In genomic region chr18:72672364-72673151, GRCh38 we compare ENCODE assay signal across 9 cellular contexts.
DNase-seq lines count a peak whose midpoint lies in the region; ATAC-seq, FAIRE-seq and TF ChIP-seq lines count a peak whose summit lies in the region.
"Had no signal": no experiment of that assay in that cellular context is flagged by ENCODE, and none has a peak within 500 bp of the region (broad histone marks: within the 10 kb centered on the region; RNA-seq: fewer than 3 reads in every experiment).

No MANE protein-coding gene starts in this region.

- H3K79me2 ChIP-seq in K562 (ENCODE audit: control insufficient read depth, insufficient read depth, low read length) = no peaks in the 10 kb centered on the region

- H3K4me1 Mint-ChIP-seq in T-helper 2 cell treated with Interferon-gamma antibody and Interleukin-4, amounts not matched to agents 5 μg/mL and 100 μg/mL, for 36 hours (ENCODE audit: low read depth) = no peaks in the 10 kb centered on the region
- H3K4me1 Mint-ChIP-seq: naive thymus-derived CD8-positive, alpha-beta T cell had no signal

- POLR2A ChIA-PET in BJ (lab: Charles Lee) = no interaction called here
- POLR2A ChIA-PET in K562 (lab: Yijun Ruan, JAX) = no interaction called here

- no peak overlapping the region for H3K27ac Mint-ChIP-seq in T-helper 2 cell treated with Interferon-gamma antibody and Interleukin-4, amounts not matched to agents 5 μg/mL and 100 μg/mL, for 36 hours
- H3K27ac Mint-ChIP-seq: naive thymus-derived CD8-positive, alpha-beta T cell had no signal

- no peaks in the 10 kb centered on the region for H3K27me3 ChIP-seq in BJ (ENCODE audit: control insufficient read depth, insufficient read depth, low read length)
- no peaks in the 10 kb centered on the region for H3K27me3 ChIP-seq in K562 (ENCODE audit: control insufficient read depth in 2 of 2, insufficient read depth in 2 of 2, low read length in 2 of 2)
- peaks cover 0 to 3% (median 0%) of the 10 kb centered on the region in 4 donors for H3K27me3 ChIP-seq in liver (ENCODE audit: control insufficient read depth in 4 of 4, insufficient read depth in 4 of 4, low read length in 3 of 4)

- DNase-seq in BJ (ENCODE audit: low read depth) (no peak), NCI-H146 treated with DMSO at 0.1 percent for 48 hours (lab: John Stamatoyannopoulos, UW; ENCODE audit: unreplicated experiment) (peak; percentile 43), K562 (ENCODE audit: extremely low read depth in 1 of 4, low spot score in 3 of 4) (peak; percentile 10 to 28 (median 12)), HK-2 (ENCODE audit: unreplicated experiment) (no peak)
- no peak for DNase-seq in T-helper 2 cell treated with Interferon-gamma antibody and Interleukin-4, amounts not matched to agents 5 μg/mL and 100 μg/mL, for 36 hours (ENCODE audit: low spot score)

- no peak for TF ChIP-seq POLR2A in K562 (conservative IDR thresholded peaks at IDR 0.05)

- peak; percentile 63 for ATAC-seq in GM18498 (IDR thresholded peaks at IDR 0.05; ENCODE audit: unreplicated experiment)
- peak; percentile 47 for ATAC-seq in HG02870 (IDR thresholded peaks at IDR 0.05; ENCODE audit: unreplicated experiment)
- ATAC-seq in K562 = no peak
- ATAC-seq: naive thymus-derived CD8-positive, alpha-beta T cell had no signal

- no peak for FAIRE-seq in K562 (lab: Jason Lieb, UNC)

- WGBS in K562 (ENCODE audit: insufficient coverage, low coverage, missing lambda C conversion rate) = 2% methylated on average over 9 of the region's 9 CpGs
- 53% methylated on average over 9 of the region's 9 CpGs for WGBS in liver

- H3K4me3 Mint-ChIP-seq in T-helper 2 cell treated with Interferon-gamma antibody and Interleukin-4, amounts not matched to agents 5 μg/mL and 100 μg/mL, for 36 hours = no peak overlapping the region
- H3K4me3 Mint-ChIP-seq: naive thymus-derived CD8-positive, alpha-beta T cell had no signal

- H3K4me1 ChIP-seq in K562 (replicated peaks in 1 of 2; ENCODE audit: control insufficient read depth in 2 of 2, insufficient read depth in 2 of 2, low read length in 2 of 2) = no peaks in the 10 kb centered on the region
- no peaks in the 10 kb centered on the region for H3K4me1 ChIP-seq in liver (ENCODE audit: control insufficient read depth in 4 of 4, insufficient read depth in 4 of 4, low read length in 3 of 4)

- H3K36me3 Mint-ChIP-seq in T-helper 2 cell treated with Interferon-gamma antibody and Interleukin-4, amounts not matched to agents 5 μg/mL and 100 μg/mL, for 36 hours (ENCODE audit: low read depth) = no peaks in the 10 kb centered on the region
- H3K36me3 Mint-ChIP-seq: naive thymus-derived CD8-positive, alpha-beta T cell had no signal

- no peaks in the 10 kb centered on the region for H3K9me3 Mint-ChIP-seq in T-helper 2 cell treated with Interferon-gamma antibody and Interleukin-4, amounts not matched to agents 5 μg/mL and 100 μg/mL, for 36 hours
- H3K9me3 Mint-ChIP-seq: naive thymus-derived CD8-positive, alpha-beta T cell had no signal

- no peaks in the 10 kb centered on the region for H3K27me3 Mint-ChIP-seq in T-helper 2 cell treated with Interferon-gamma antibody and Interleukin-4, amounts not matched to agents 5 μg/mL and 100 μg/mL, for 36 hours (ENCODE audit: low read depth)

- H2AFZ ChIP-seq in K562 (ENCODE audit: low read depth, low read length) = no peak overlapping the region

- TF ChIP-seq RAD21 in K562 (CRISPR knock-in tag; conservative IDR thresholded peaks at IDR 0.05 in 1 of 2, IDR thresholded peaks at IDR 0.05 in 1 of 2) (peak in 1 of 2 experiments; percentile 49; a peak in 3 of 4 replicates), liver (IDR thresholded peaks at IDR 0.05) (peak; percentile 58 to 71)

- intact Hi-C loops in K562 (cut with micrococcal nuclease) = no loop called here

- no peak overlapping the region for H3K4me2 ChIP-seq in K562 (ENCODE audit: insufficient read depth, low read length)

- no peaks in the 10 kb centered on the region for H4K20me1 ChIP-seq in K562 (replicated peaks; ENCODE audit: control insufficient read depth, insufficient read depth, low read length)

- CTCF ChIA-PET in BJ (lab: Yijun Ruan, JAX) (interaction anchor here (1.2 kb wide), 1 partner anchor 8 kb away, joined by 5 read pairs; no protein-coding TSS in a partner anchor), K562 (lab: Yijun Ruan, JAX; ENCODE audit: low intra/inter-chr PET ratio) (no interaction called here)

- no peak overlapping the region for H3K9ac ChIP-seq in K562 (ENCODE audit: insufficient read depth in 1 of 2, low read depth in 2 of 2, low read length in 2 of 2)
- H3K9ac ChIP-seq in liver (ENCODE audit: low read depth in 1 of 2, low read length in 2 of 2) = no peak overlapping the region

- H3K4me3 ChIP-seq in BJ (ENCODE audit: low read depth, low read length) (no peak overlapping the region), K562 (no peak overlapping the region), liver (ENCODE audit: low read depth in 1 of 3, low read length in 3 of 3) (no peak overlapping the region)

- H3K27ac ChIP-seq in K562 (ENCODE audit: extremely low read depth, low read depth, low read length) (no peak overlapping the region), liver (ENCODE audit: low read depth in 1 of 2, low read length in 2 of 2) (no peak overlapping the region)

- no peaks in the 10 kb centered on the region for H3K9me1 ChIP-seq in K562 (ENCODE audit: control insufficient read depth, insufficient read depth, low read length)

- H3K36me3 ChIP-seq in BJ (ENCODE audit: control insufficient read depth, insufficient read depth, low read length) (no peaks in the 10 kb centered on the region), K562 (ENCODE audit: control insufficient read depth, insufficient read depth, low read length) (no peaks in the 10 kb centered on the region), liver (ENCODE audit: control insufficient read depth in 4 of 4, insufficient read depth in 3 of 4, low read depth in 1 of 4, low read length in 3 of 4) (no peaks in the 10 kb centered on the region)

- in situ Hi-C loops in K562 (cut with MboI) = no loop called here

- TF ChIP-seq CTCF in BJ (IDR thresholded peaks at IDR 0.05; ENCODE audit: insufficient read depth, low read depth, low read length) (peak; percentile 70), K562 (IDR thresholded peaks at IDR 0.05 in 2 of 3, conservative IDR thresholded peaks at IDR 0.05 in 1 of 3; ENCODE audit: insufficient read depth in 2 of 3, low read depth in 1 of 3, low read length in 3 of 3) (peak in 2 of 3 experiments; percentile 44 to 45; a peak in 3 of 6 replicates), liver (IDR thresholded peaks at IDR 0.05; ENCODE audit: low read depth, low read length, missing input control) (peak; percentile 54)

- H3K9me3 ChIP-seq in K562 (replicated peaks; ENCODE audit: control insufficient read depth, insufficient read depth, low read depth, low read length) (no peaks in the 10 kb centered on the region), liver (ENCODE audit: control insufficient read depth in 4 of 4, low read length in 3 of 4) (no peaks in the 10 kb centered on the region)

- BruUV-seq in K562 (replicated peaks; lab: Mats Ljungman, UMichigan) = no TSS peak

- TF ChIP-seq EP300 in K562 (IDR thresholded peaks at IDR 0.05; ENCODE audit: low read length) = no peak

TF ChIP-seq in K562, 482 proteins besides CTCF, POLR2A, EP300 and RAD21 (continues in another document):
- TF ChIP-seq ZNF146 (CRISPR knock-in tag; IDR thresholded peaks at IDR 0.05; ENCODE audit: unreplicated experiment) = no peak

TF ChIP-seq in liver, 16 proteins besides CTCF, POLR2A, EP300 and RAD21 (continues in another document):
- TF ChIP-seq SP1 (IDR thresholded peaks at IDR 0.05) = no peak
- TF ChIP-seq MAX (IDR thresholded peaks at IDR 0.05) = no peak
- no peak for TF ChIP-seq FOXA1 (IDR thresholded peaks at IDR 0.05)
- no peak for TF ChIP-seq HNF4G (IDR thresholded peaks at IDR 0.05)
- TF ChIP-seq ZBTB33 (IDR thresholded peaks at IDR 0.05) = no peak
- TF ChIP-seq HNF4A (conservative IDR thresholded peaks at IDR 0.05) = no peak
- TF ChIP-seq EGR1 (IDR thresholded peaks at IDR 0.05; ENCODE audit: low read depth in 2 of 2) = no peak

Comparison
In these comparisons a context has a peak if more than half of its experiments do, and no peak if none do; other contexts are left out.
1. DNase-seq: peak in NCI-H146 treated with DMSO at 0.1 percent for 48 hours (single experiment) and K562 (4 of 4); none in BJ (single experiment), HK-2 (single experiment) and T-helper 2 cell treated with Interferon-gamma antibody and Interleukin-4, amounts not matched to agents 5 μg/mL and 100 μg/mL, for 36 hours (single experiment).
2. Peak in every context shown above with its lines, with median percentiles within 50 percentile points of each other: CTCF ChIP-seq.